32 cellular contexts compared by ENCODE assay signal in genomic region chr3:128625409-128625945, GRCh38. TPM values are rescaled to one million over a fixed set of nuclear protein-coding genes. Genes with fewer than 3 reads are reported as not detected.
DNase-seq lines count a peak whose midpoint lies in the region; ATAC-seq and TF ChIP-seq lines count a peak whose summit lies in the region.
"Had no signal": no experiment of that assay in that cellular context is flagged by ENCODE, and none has a peak within 500 bp of the region (broad histone marks: within the 10 kb centered on the region; RNA-seq: fewer than 3 reads in every experiment).

No MANE protein-coding gene starts in this region.

- H3K27me3 ChIP-seq in OCI-LY3 (ENCODE audit: low read depth, low read length), result no peaks in the 10 kb centered on the region
- H3K27me3 ChIP-seq in endodermal cell (ENCODE audit: control insufficient read depth, insufficient read depth, low read length, poor library complexity, severe bottlenecking), result no peaks in the 10 kb centered on the region
- H3K27me3 ChIP-seq: BE2C, colonic mucosa, esophagus muscularis mucosa, foreskin keratinocyte, hepatocyte, neutrophil, Peyer's patch, tibial nerve had no signal

- peaks cover 27% of the 10 kb centered on the region for H3K4me1 ChIP-seq in OCI-LY3 (ENCODE audit: low read length)
- H3K4me1 ChIP-seq in endodermal cell (ENCODE audit: control insufficient read depth, insufficient read depth, low read length), result no peaks in the 10 kb centered on the region
- H3K4me1 ChIP-seq: BE2C, Caco-2, colonic mucosa, foreskin keratinocyte, Peyer's patch had no signal

- peaks cover 14% of the 10 kb centered on the region for H3K36me3 Mint-ChIP-seq in activated naive CD8-positive, alpha-beta T cell
- H3K36me3 Mint-ChIP-seq in activated naive CD8-positive, alpha-beta T cell treated with anti-CD3 and anti-CD28 coated beads for 36 hours, result peaks cover 37% of the 10 kb centered on the region
- peaks cover 86% of the 10 kb centered on the region for H3K36me3 Mint-ChIP-seq in endodermal cell (ENCODE audit: low read depth)
- peaks cover 63 to 65% of the 10 kb centered on the region in 2 donors for H3K36me3 Mint-ChIP-seq in stimulated activated naive B cell treated with anti-CD40 and anti-IgM and Interleukin-4, amounts not matched to agents 10 μg/mL and 1 μg/mL and 100 μg/mL, for 72 hours

- peaks cover 4% of the 10 kb centered on the region for H3K4me1 Mint-ChIP-seq in activated naive CD8-positive, alpha-beta T cell (ENCODE audit: low read depth)
- peaks cover 5% of the 10 kb centered on the region for H3K4me1 Mint-ChIP-seq in activated naive CD8-positive, alpha-beta T cell treated with anti-CD3 and anti-CD28 coated beads for 36 hours
- H3K4me1 Mint-ChIP-seq in endodermal cell, result no peaks in the 10 kb centered on the region
- H3K4me1 Mint-ChIP-seq in stimulated activated naive B cell treated with anti-CD40 and anti-IgM and Interleukin-4, amounts not matched to agents 10 μg/mL and 1 μg/mL and 100 μg/mL, for 72 hours, result peaks cover 20 to 28% of the 10 kb centered on the region in 2 donors

- H3K4me3 Mint-ChIP-seq in activated naive CD8-positive, alpha-beta T cell, result no peak overlapping the region
- no peak overlapping the region for H3K4me3 Mint-ChIP-seq in activated naive CD8-positive, alpha-beta T cell treated with anti-CD3 and anti-CD28 coated beads for 36 hours
- no peak overlapping the region for H3K4me3 Mint-ChIP-seq in endodermal cell
- H3K4me3 Mint-ChIP-seq in stimulated activated naive B cell treated with anti-CD40 and anti-IgM and Interleukin-4, amounts not matched to agents 10 μg/mL and 1 μg/mL and 100 μg/mL, for 72 hours, result no peak overlapping the region
- H3K4me3 Mint-ChIP-seq: effector memory CD8-positive, alpha-beta T cell; immature natural killer cell; stimulated activated naive CD8-positive, alpha-beta T cell treated with anti-CD3 and anti-CD28 coated beads, Interleukin-15, amount 100 ng/mL, for 72 hours had no signal

- H3K27ac Mint-ChIP-seq in activated naive CD8-positive, alpha-beta T cell, result peak overlapping the region; percentile 38
- H3K27ac Mint-ChIP-seq in activated naive CD8-positive, alpha-beta T cell treated with anti-CD3 and anti-CD28 coated beads for 36 hours, result no peak overlapping the region
- no peak overlapping the region for H3K27ac Mint-ChIP-seq in endodermal cell
- peak overlapping the region; percentile 1 for H3K27ac Mint-ChIP-seq in stimulated activated naive B cell treated with anti-CD40 and anti-IgM and Interleukin-4, amounts not matched to agents 10 μg/mL and 1 μg/mL and 100 μg/mL, for 72 hours
- H3K27ac Mint-ChIP-seq: progenitor cell of endocrine pancreas had no signal

- peaks cover 58% of the 10 kb centered on the region for H3K36me3 ChIP-seq in OCI-LY3 (replicated peaks; ENCODE audit: low read depth, low read length)
- H3K36me3 ChIP-seq in endodermal cell (ENCODE audit: control insufficient read depth, insufficient read depth, low read length), result peaks cover 99% of the 10 kb centered on the region

- H3K9me3 ChIP-seq in OCI-LY3 (ENCODE audit: insufficient read depth, low read length), result no peaks in the 10 kb centered on the region
- H3K9me3 ChIP-seq in endodermal cell (ENCODE audit: control insufficient read depth, low read length), result no peaks in the 10 kb centered on the region
- H3K9me3 ChIP-seq: BE2C, Caco-2, colonic mucosa, esophagus muscularis mucosa, neutrophil, Peyer's patch, tibial nerve had no signal

- H3K9me3 Mint-ChIP-seq in activated naive CD8-positive, alpha-beta T cell (ENCODE audit: low read depth), result no peaks in the 10 kb centered on the region
- H3K9me3 Mint-ChIP-seq in activated naive CD8-positive, alpha-beta T cell treated with anti-CD3 and anti-CD28 coated beads for 36 hours, result no peaks in the 10 kb centered on the region
- H3K9me3 Mint-ChIP-seq in endodermal cell, result no peaks in the 10 kb centered on the region
- H3K9me3 Mint-ChIP-seq in stimulated activated naive B cell treated with anti-CD40 and anti-IgM and Interleukin-4, amounts not matched to agents 10 μg/mL and 1 μg/mL and 100 μg/mL, for 72 hours, result no peaks in the 10 kb centered on the region
- H3K9me3 Mint-ChIP-seq: effector memory CD8-positive, alpha-beta T cell; immature natural killer cell; stimulated activated naive CD8-positive, alpha-beta T cell treated with anti-CD3 and anti-CD28 coated beads, Interleukin-15, amount 100 ng/mL, for 72 hours had no signal

- H3K27ac ChIP-seq in OCI-LY3 (ENCODE audit: low read length) (peak overlapping the region; percentile 15), endodermal cell (ENCODE audit: low read depth, low read length) (no peak overlapping the region)
- H3K27ac ChIP-seq: colonic mucosa, foreskin keratinocyte, hepatocyte, neutrophil, Peyer's patch had no signal

- 93 to 97% methylated on average over 10 to 11 of the region's 11 CpGs for WGBS in endodermal cell (ENCODE audit: insufficient coverage in 1 of 2, insufficient read length in 1 of 2), 2 experiments

- no peak overlapping the region for H3K4me3 ChIP-seq in OCI-LY3 (ENCODE audit: low read length)
- H3K4me3 ChIP-seq in endodermal cell (ENCODE audit: low read length), result no peak overlapping the region
- H3K4me3 ChIP-seq: colonic mucosa, esophagus muscularis mucosa, hepatocyte, Peyer's patch, tibial nerve had no signal

- no peak overlapping the region for H2AFZ ChIP-seq in OCI-LY3 (ENCODE audit: low read depth, low read length)
- H2AFZ ChIP-seq: hepatocyte had no signal

- no peak for DNase-seq in activated naive CD8-positive, alpha-beta T cell treated with anti-CD3 and anti-CD28 coated beads for 36 hours
- DNase-seq in endodermal cell, result no peak
- no peak for DNase-seq in stimulated activated naive B cell treated with anti-CD40 and anti-IgM and Interleukin-4, amounts not matched to agents 10 μg/mL and 1 μg/mL and 100 μg/mL, for 72 hours
- no peak for DNase-seq in stimulated activated CD8-positive, alpha-beta memory T cell treated with anti-CD3 and anti-CD28 coated beads, Interleukin-4, amount 100 ng/mL, for 48 hours
- no peak for DNase-seq in hippocampal formation (lab: John Stamatoyannopoulos, UW)
- no peak for DNase-seq in DMS53 (lab: John Stamatoyannopoulos, UW)
- DNase-seq: ACHN; activated CD4-positive, alpha-beta T cell treated with anti-CD3 and anti-CD28 coated beads, Interleukin-2, amount 50 U/mL, for 48 hours; activated CD4-positive, CD25-positive, alpha-beta regulatory T cell; BE2C; Caco-2; colonic mucosa; effector memory CD8-positive, alpha-beta T cell; foreskin keratinocyte; GF-D8; immature natural killer cell; NCI-H1092; NCI-H187 treated with DMSO at 0.1 percent for 48 hours; NCI-H524 treated with DMSO at 0.1 percent for 48 hours; NK-92 treated with Interleukin-12 subunit alpha and Interleukin-12 subunit beta, amount 100 ng/mL, for 24 hours; Peyer's patch; SHP77 treated with DMSO at 0.1 percent for 48 hours; stimulated activated naive CD8-positive, alpha-beta T cell treated with anti-CD3 and anti-CD28 coated beads, Interleukin-15, amount 100 ng/mL, for 72 hours; SW 1271 had no signal

- no peak for ATAC-seq in stimulated activated naive B cell treated with anti-CD40 and anti-IgM and Interleukin-4, amounts not matched to agents 10 μg/mL and 1 μg/mL and 100 μg/mL, for 72 hours (replicated peaks)
- ATAC-seq: effector memory CD8-positive, alpha-beta T cell; foreskin keratinocyte; stimulated activated naive CD8-positive, alpha-beta T cell treated with anti-CD3 and anti-CD28 coated beads, Interleukin-15, amount 100 ng/mL, for 72 hours had no signal

- peaks cover 90% of the 10 kb centered on the region for H3K79me2 ChIP-seq in OCI-LY3 (ENCODE audit: low read length)

- no peak overlapping the region for H3K9ac ChIP-seq in OCI-LY3 (ENCODE audit: low read length)
- H3K9ac ChIP-seq in endodermal cell (ENCODE audit: extremely low read depth, low read length, poor library complexity, severe bottlenecking), result no peak overlapping the region

- no peak overlapping the region for H3K4me2 ChIP-seq in OCI-LY3 (ENCODE audit: low read length)
- H3K4me2 ChIP-seq: hepatocyte had no signal

- H4K20me1 ChIP-seq in OCI-LY3 (ENCODE audit: insufficient read depth, low read length), result peaks cover 10% of the 10 kb centered on the region; the same call in 1 of the 2 replicates

- no peak for TF ChIP-seq CTCF in OCI-LY3 (IDR thresholded peaks at IDR 0.05; ENCODE audit: low read depth, low read length)
- TF ChIP-seq CTCF in endodermal cell (conservative IDR thresholded peaks at IDR 0.05), result peak; percentile 35

- H3K27me3 Mint-ChIP-seq in activated naive CD8-positive, alpha-beta T cell, result no peaks in the 10 kb centered on the region
- no peaks in the 10 kb centered on the region for H3K27me3 Mint-ChIP-seq in activated naive CD8-positive, alpha-beta T cell treated with anti-CD3 and anti-CD28 coated beads for 36 hours
- H3K27me3 Mint-ChIP-seq in endodermal cell (ENCODE audit: insufficient read depth), result no peaks in the 10 kb centered on the region
- H3K27me3 Mint-ChIP-seq in stimulated activated naive B cell treated with anti-CD40 and anti-IgM and Interleukin-4, amounts not matched to agents 10 μg/mL and 1 μg/mL and 100 μg/mL, for 72 hours, result no peaks in the 10 kb centered on the region
- H3K27me3 Mint-ChIP-seq: effector memory CD8-positive, alpha-beta T cell; IgD-negative memory B cell; progenitor cell of endocrine pancreas; stimulated activated naive CD8-positive, alpha-beta T cell treated with anti-CD3 and anti-CD28 coated beads, Interleukin-15, amount 100 ng/mL, for 72 hours had no signal

RNA-seq across cellular contexts. Expression of gene RPN1, which starts 25.1 kb away (rescaled TPM):
- total RNA-seq in activated naive CD8-positive, alpha-beta T cell treated with anti-CD3 and anti-CD28 coated beads for 36 hours, result 100 to 1,000 TPM; 148 to 149 TPM
- 100 to 1,000 TPM; 197 to 210 TPM for total RNA-seq in endodermal cell
- polyA plus RNA-seq in endodermal cell (2013, experiment 1 of 2), result 199 TPM
- polyA plus RNA-seq in endodermal cell (2013, experiment 2 of 2), result 187 TPM

Comparison
In these comparisons a context has a peak if more than half of its experiments do, and no peak if none do; other contexts are left out.
1. H3K27ac Mint-ChIP-seq: peak in activated naive CD8-positive, alpha-beta T cell (single experiment) and stimulated activated naive B cell treated with anti-CD40 and anti-IgM and Interleukin-4, amounts not matched to agents 10 μg/mL and 1 μg/mL and 100 μg/mL, for 72 hours (single experiment); none in activated naive CD8-positive, alpha-beta T cell treated with anti-CD3 and anti-CD28 coated beads for 36 hours (single experiment) and endodermal cell (single experiment).